ENCODE assay signal across 23 cellular contexts in genomic region chr10:70510904-70511303, GRCh38. TPM values are rescaled to one million over a fixed set of nuclear protein-coding genes. Genes with fewer than 3 reads are reported as not detected.
A peak's percentile ranks its signal among the peaks of the same experiment; 100 is the strongest.
DNase-seq lines count a peak whose midpoint lies in the region; ATAC-seq and TF ChIP-seq lines count a peak whose summit lies in the region.
"Had no signal": no experiment of that assay in that cellular context is flagged by ENCODE, and none has a peak within 500 bp of the region (broad histone marks: within the 10 kb centered on the region; RNA-seq: fewer than 3 reads in every experiment).

No MANE protein-coding gene starts in this region.

- no peak for ATAC-seq in HG03342 (IDR thresholded peaks at IDR 0.05; ENCODE audit: unreplicated experiment)
- ATAC-seq: stimulated activated naive CD8-positive, alpha-beta T cell treated with anti-CD3 and anti-CD28 coated beads, Interleukin-15, amount 100 ng/mL, for 72 hours had no signal

- no peaks in the 10 kb centered on the region for H3K27me3 ChIP-seq in H7 (ENCODE audit: control insufficient read depth, insufficient read depth, low read length)
- no peaks in the 10 kb centered on the region for H3K27me3 ChIP-seq in layer of hippocampus (ENCODE audit: control insufficient read depth, insufficient read depth, low read length)
- H3K27me3 ChIP-seq in spleen (replicated peaks in 1 of 7) = no peaks in the 10 kb centered on the region
- H3K27me3 ChIP-seq: transverse colon had no signal

- H3K4me1 Mint-ChIP-seq in brain = peaks cover 76% of the 10 kb centered on the region
- H3K4me1 Mint-ChIP-seq: activated naive CD8-positive, alpha-beta T cell treated with anti-CD3 and anti-CD28 coated beads, Interleukin-2, amount 10 ng/mL, durations not matched to agents 7 days and 5 days had no signal

- no peaks in the 10 kb centered on the region for H3K9me3 ChIP-seq in spleen
- H3K9me3 ChIP-seq: neutrophil, prostate gland, transverse colon had no signal

- H3K27ac ChIP-seq in layer of hippocampus (ENCODE audit: low read depth, low read length) = peak overlapping the region; percentile 0
- H3K27ac ChIP-seq in spleen = peak overlapping the region in 5 of 8 donors; percentile 69 to 81 (median 71)
- H3K27ac ChIP-seq: neutrophil, prostate gland, skin epidermis had no signal

- peaks cover 26 to 78% (median 61%) of the 10 kb centered on the region in 6 donors for H3K4me1 ChIP-seq in spleen
- H3K4me1 ChIP-seq: prostate gland had no signal

- DNase-seq in H7 (peak; percentile 33), spleen (no peak), COR-L47 (lab: John Stamatoyannopoulos, UW) (no peak), NCI-H1694 (lab: John Stamatoyannopoulos, UW) (no peak)
- DNase-seq: activated CD4-positive, alpha-beta T cell treated with anti-CD3 and anti-CD28 coated beads for 4 hours; activated CD8-positive, alpha-beta memory T cell treated with anti-CD3 and anti-CD28 coated beads for 24 hours; activated effector memory CD4-positive, alpha-beta T cell treated with Interleukin-2 at 50 U/mL for 16 hours; activated naive CD8-positive, alpha-beta T cell treated with anti-CD3 and anti-CD28 coated beads, Interleukin-2, amount 10 ng/mL, durations not matched to agents 7 days and 5 days; head of caudate nucleus; kidney glomerular epithelial cell; NCI-H146; NCI-H446 treated with DMSO at 0.1 percent for 48 hours; stimulated activated CD8-positive, alpha-beta memory T cell treated with anti-CD3 and anti-CD28 coated beads, Interleukin-4, amount 100 ng/mL, for 48 hours; stimulated activated naive CD8-positive, alpha-beta T cell treated with anti-CD3 and anti-CD28 coated beads, Interleukin-15, amount 100 ng/mL, for 72 hours; transverse colon had no signal

- peaks cover 3% of the 10 kb centered on the region for H3K27me3 Mint-ChIP-seq in brain
- H3K27me3 Mint-ChIP-seq: memory B cell; stimulated activated naive CD8-positive, alpha-beta T cell treated with anti-CD3 and anti-CD28 coated beads, Interleukin-15, amount 100 ng/mL, for 72 hours had no signal

- H3K4me3 Mint-ChIP-seq in brain = no peak overlapping the region
- H3K4me3 Mint-ChIP-seq: activated naive CD8-positive, alpha-beta T cell treated with anti-CD3 and anti-CD28 coated beads, Interleukin-2, amount 10 ng/mL, durations not matched to agents 7 days and 5 days; CD14-positive monocyte; memory B cell; stimulated activated naive CD8-positive, alpha-beta T cell treated with anti-CD3 and anti-CD28 coated beads, Interleukin-15, amount 100 ng/mL, for 72 hours had no signal

- WGBS in spleen, 5 donors = 73 to 88% (median 82%) methylated on average over 4 to 6 of the region's 6 CpGs

- peak overlapping the region in 3 of 5 experiments; percentile 42 to 73 (median 62) for H3K27ac Mint-ChIP-seq in brain
- H3K27ac Mint-ChIP-seq: activated naive CD8-positive, alpha-beta T cell treated with anti-CD3 and anti-CD28 coated beads, Interleukin-2, amount 10 ng/mL, durations not matched to agents 7 days and 5 days; CD14-positive monocyte; memory B cell; stimulated activated naive CD8-positive, alpha-beta T cell treated with anti-CD3 and anti-CD28 coated beads, Interleukin-15, amount 100 ng/mL, for 72 hours had no signal

- no peak for TF ChIP-seq POLR2A in spleen (IDR thresholded peaks at IDR 0.05)

- intact Hi-C loops in spleen (cut with DNase I; ENCODE audit: low total_unique reads) = no loop called here

- H3K36me3 ChIP-seq in H7 (replicated peaks; ENCODE audit: control insufficient read depth, insufficient read depth, low read length) (no peaks in the 10 kb centered on the region), spleen (no peaks in the 10 kb centered on the region)
- H3K36me3 ChIP-seq: neutrophil, prostate gland, transverse colon had no signal

- no peaks in the 10 kb centered on the region for H3K9me3 Mint-ChIP-seq in brain
- H3K9me3 Mint-ChIP-seq: activated naive CD8-positive, alpha-beta T cell treated with anti-CD3 and anti-CD28 coated beads, Interleukin-2, amount 10 ng/mL, durations not matched to agents 7 days and 5 days; CD14-positive monocyte; memory B cell; stimulated activated naive CD8-positive, alpha-beta T cell treated with anti-CD3 and anti-CD28 coated beads, Interleukin-15, amount 100 ng/mL, for 72 hours had no signal

- TF ChIP-seq CTCF in brain (conservative IDR thresholded peaks at IDR 0.05) (no peak), spleen (IDR thresholded peaks at IDR 0.05 in 8 of 11, conservative IDR thresholded peaks at IDR 0.05 in 3 of 11) (no peak)

- H3K4me3 ChIP-seq in H7 (ENCODE audit: insufficient read depth, low read depth, low read length) (no peak overlapping the region), spleen (no peak overlapping the region)
- H3K4me3 ChIP-seq: prostate gland, skin epidermis, transverse colon had no signal

- no peaks in the 10 kb centered on the region for H3K36me3 Mint-ChIP-seq in brain
- H3K36me3 Mint-ChIP-seq: activated naive CD8-positive, alpha-beta T cell treated with anti-CD3 and anti-CD28 coated beads, Interleukin-2, amount 10 ng/mL, durations not matched to agents 7 days and 5 days; CD14-positive monocyte; memory B cell had no signal

RNA-seq across cellular contexts. Expression of gene PALD1, which starts 32.3 kb away (rescaled TPM):
- total RNA-seq in H7 (2014; rRNA removed; shearing (Covaris generic)) = 51.9 and 53.2 TPM in 2 replicates
- polyA plus RNA-seq in brain (ENCODE audit: insufficient read depth, low read depth, low replicate concordance) (6.4 TPM), spleen (10 to 100 TPM in 2 of 3 donors, 1 to 10 TPM in 1; 7.7 to 19.7 (median 16.8) TPM)
- 10 to 100 TPM in 6 of 7 donors, 1 to 10 TPM in 1; 8.5 to 27.8 (median 20.5) TPM for total RNA-seq in spleen
